23 cellular contexts compared by ENCODE assay signal in the genomic region with DNA sequence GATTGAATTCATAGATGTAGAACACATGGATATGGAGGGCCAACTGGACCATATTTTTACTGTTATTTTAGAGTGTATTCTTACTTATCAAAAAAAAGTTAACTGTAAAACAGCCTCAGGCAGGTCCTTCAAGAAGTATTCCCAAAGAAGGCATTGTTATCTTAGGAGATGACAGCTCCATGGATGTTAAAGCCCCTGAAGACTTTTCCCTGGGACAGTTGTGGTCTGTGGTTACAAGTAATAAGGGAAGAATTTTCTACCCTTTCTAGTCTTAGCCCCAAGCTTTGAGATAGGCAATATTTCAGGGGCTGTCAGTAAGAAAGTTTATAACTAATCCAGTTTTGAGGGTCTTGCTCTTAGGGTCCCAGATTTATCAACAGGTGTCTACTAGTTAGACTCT.
DNase-seq lines count a peak whose midpoint lies in the region; ATAC-seq and TF ChIP-seq lines count a peak whose summit lies in the region.
"Had no signal": no experiment of that assay in that cellular context is flagged by ENCODE, and none has a peak within 500 bp of the region (broad histone marks: within the 10 kb centered on the region; RNA-seq: fewer than 3 reads in every experiment).

No MANE protein-coding gene starts in this region.

- H3K27me3 Mint-ChIP-seq in HFFc6 (ENCODE audit: insufficient read depth) (no peaks in the 10 kb centered on the region), T-cell (peaks cover 28 to 39% of the 10 kb centered on the region in 2 donors)
- H3K27me3 Mint-ChIP-seq: brain had no signal

- CTCF ChIA-PET in T-cell (lab: Charles Lee) = interaction anchor here in 1 of 2 donors (0.6 kb wide), 1 partner anchor 850 kb away, joined by 5 read pairs; no protein-coding TSS in a partner anchor

- no peaks in the 10 kb centered on the region for H3K27me3 ChIP-seq in adipocyte (replicated peaks; ENCODE audit: control insufficient read depth, insufficient read depth, low read length)
- H3K27me3 ChIP-seq in right atrium auricular region = no peaks in the 10 kb centered on the region
- H3K27me3 ChIP-seq: BE2C had no signal

- H3K27ac ChIP-seq in right atrium auricular region = no peak overlapping the region
- H3K27ac ChIP-seq: neutrophil, WERI-Rb-1 had no signal

- ATAC-seq in T-cell (replicated peaks in 1 of 4) = no peak
- ATAC-seq: activated naive CD4-positive, alpha-beta T cell treated with anti-CD3 and anti-CD28 coated beads, Interleukin-2, amount 50 U/mL, for 72 hours had no signal

- peaks cover 18% of the 10 kb centered on the region for H3K9me3 Mint-ChIP-seq in HFFc6
- H3K9me3 Mint-ChIP-seq in T-cell = peaks cover 8 to 18% (median 11%) of the 10 kb centered on the region in 3 donors
- H3K9me3 Mint-ChIP-seq: memory B cell had no signal

- H3K4me3 Mint-ChIP-seq in HFFc6 (peak overlapping the region; percentile 60), T-cell (no peak overlapping the region)
- H3K4me3 Mint-ChIP-seq: brain, IgD-negative memory B cell, memory B cell had no signal

- POLR2A ChIA-PET in T-cell (lab: Charles Lee) = interaction anchor here in 1 of 2 donors (0.6 kb wide), 1 partner anchor 16 kb away, joined by 7 read pairs; no protein-coding TSS in a partner anchor

- H3K36me3 ChIP-seq in adipocyte (ENCODE audit: control insufficient read depth, insufficient read depth, low read length, severe bottlenecking) (no peaks in the 10 kb centered on the region), right atrium auricular region (no peaks in the 10 kb centered on the region)
- H3K36me3 ChIP-seq: BE2C, neutrophil, WERI-Rb-1 had no signal

- H3K4me3 ChIP-seq in adipocyte (ENCODE audit: low read length) (no peak overlapping the region), right atrium auricular region (no peak overlapping the region)
- H3K4me3 ChIP-seq: smooth muscle cell had no signal

- H3K36me3 Mint-ChIP-seq in HFFc6 (ENCODE audit: low read depth) (peaks cover 21% of the 10 kb centered on the region), T-cell (no peaks in the 10 kb centered on the region)
- H3K36me3 Mint-ChIP-seq: IgD-negative memory B cell had no signal

- no peak for TF ChIP-seq CTCF in HFFc6 (IDR thresholded peaks at IDR 0.05)
- no peak for TF ChIP-seq CTCF in right atrium auricular region (IDR thresholded peaks at IDR 0.05)

- H3K9me3 ChIP-seq in adipocyte (ENCODE audit: control insufficient read depth, low read length) = peaks cover 10% of the 10 kb centered on the region
- peaks cover 0 to 12% of the 10 kb centered on the region in 2 donors for H3K9me3 ChIP-seq in right atrium auricular region
- H3K9me3 ChIP-seq: BE2C, neutrophil had no signal

- H3K4me1 ChIP-seq in adipocyte (ENCODE audit: control insufficient read depth, insufficient read depth, low read length) (peaks cover 9% of the 10 kb centered on the region), right atrium auricular region (no peaks in the 10 kb centered on the region)
- H3K4me1 ChIP-seq: BE2C had no signal

- H3K4me1 Mint-ChIP-seq in HFFc6 (ENCODE audit: low read depth) (peaks cover 32% of the 10 kb centered on the region), T-cell (no peaks in the 10 kb centered on the region)
- H3K4me1 Mint-ChIP-seq: brain, IgD-negative memory B cell, memory B cell had no signal

- H3K27ac Mint-ChIP-seq in HFFc6 (peak overlapping the region; percentile 6; the same call in 1 of the 2 replicates), T-cell (no peak overlapping the region)
- H3K27ac Mint-ChIP-seq: activated naive CD4-positive, alpha-beta T cell treated with anti-CD3 and anti-CD28 coated beads, Interleukin-2, amount 50 U/mL, for 72 hours; brain; IgD-negative memory B cell; memory B cell had no signal

- no peak overlapping the region for H3K9ac ChIP-seq in adipocyte (ENCODE audit: low read length)

- DNase-seq in AG08395 (ENCODE audit: low spot score) (peak; percentile 11), HFFc6 (peak; percentile 77), adipocyte (ENCODE audit: low read depth) (peak; percentile 25), foreskin melanocyte (peak; percentile 59), amygdala (lab: John Stamatoyannopoulos, UW) (no peak), right atrium auricular region (ENCODE audit: low spot score) (no peak), T-cell (no peak)
- no peak for DNase-seq in activated CD4-positive, alpha-beta T cell treated with anti-CD3 and anti-CD28 coated beads for 4 hours
- DNase-seq: activated CD4-positive, alpha-beta T cell treated with anti-CD3 and anti-CD28 coated beads, Interleukin-2, amount 50 U/mL, for 1 hour; BE2C; DMS79; effector CD8-positive, alpha-beta T cell; NCI-H2081 treated with DMSO at 0.1 percent for 48 hours; NCI-H446; NCI-H82; stimulated activated CD4-positive, alpha-beta T cell treated with anti-CD3 and anti-CD28 coated beads, Interleukin-2, amount 100 ng/mL, for 24 hours; WERI-Rb-1 had no signal

Comparison
In these comparisons a context has a peak if more than half of its experiments do, and no peak if none do; other contexts are left out.
1. DNase-seq: peak in AG08395 (single experiment), HFFc6 (single experiment), adipocyte (single experiment) and foreskin melanocyte (single experiment); none in amygdala (0 of 56), right atrium auricular region (single experiment), T-cell (0 of 34) and activated CD4-positive, alpha-beta T cell treated with anti-CD3 and anti-CD28 coated beads for 4 hours (0 of 2).